11 cellular contexts compared by ENCODE assay signal in the genomic region with DNA sequence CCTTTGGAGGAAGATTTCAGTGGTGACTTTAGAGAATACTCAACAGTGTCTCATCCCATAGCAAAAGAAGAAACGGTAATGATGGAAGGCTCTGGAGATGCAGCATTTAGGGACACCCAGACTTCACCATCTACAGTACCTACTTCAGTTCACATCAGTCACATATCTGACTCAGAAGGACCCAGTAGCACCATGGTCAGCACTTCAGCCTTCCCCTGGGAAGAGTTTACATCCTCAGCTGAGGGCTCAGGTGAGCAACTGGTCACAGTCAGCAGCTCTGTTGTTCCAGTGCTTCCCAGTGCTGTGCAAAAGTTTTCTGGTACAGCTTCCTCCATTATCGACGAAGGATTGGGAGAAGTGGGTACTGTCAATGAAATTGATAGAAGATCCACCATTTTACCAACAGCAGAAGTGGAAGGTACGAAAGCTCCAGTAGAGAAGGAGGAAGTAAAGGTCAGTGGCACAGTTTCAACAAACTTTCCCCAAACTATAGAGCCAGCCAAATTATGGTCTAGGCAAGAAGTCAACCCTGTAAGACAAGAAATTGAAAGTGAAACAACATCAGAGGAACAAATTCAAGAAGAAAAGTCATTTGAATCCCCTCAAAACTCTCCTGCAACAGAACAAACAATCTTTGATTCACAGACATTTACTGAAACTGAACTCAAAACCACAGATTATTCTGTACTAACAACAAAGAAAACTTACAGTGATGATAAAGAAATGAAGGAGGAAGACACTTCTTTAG.
A peak's percentile ranks its signal among the peaks of the same experiment; 100 is the strongest.
DNase-seq lines count a peak whose midpoint lies in the region; ATAC-seq and TF ChIP-seq lines count a peak whose summit lies in the region.
"Had no signal": no experiment of that assay in that cellular context is flagged by ENCODE, and none has a peak within 500 bp of the region (broad histone marks: within the 10 kb centered on the region; RNA-seq: fewer than 3 reads in every experiment).

No MANE protein-coding gene starts in this region.

- H3K4me3 Mint-ChIP-seq in CD14-positive monocyte: peak overlapping the region in 1 of 2 donors; percentile 58
- H3K4me3 Mint-ChIP-seq: natural killer cell had no signal

- no peak overlapping the region for H3K4me3 ChIP-seq in dorsolateral prefrontal cortex

- no peak for DNase-seq in CD14-positive monocyte (ENCODE audit: low spot score)
- peak; percentile 60 for DNase-seq in NOMO-1 treated with DMSO at 0.1 percent for 48 hours (lab: John Stamatoyannopoulos, UW; ENCODE audit: unreplicated experiment)
- no peak for DNase-seq in OCI-M2 (lab: John Stamatoyannopoulos, UW; ENCODE audit: unreplicated experiment)
- no peak for DNase-seq in dorsolateral prefrontal cortex
- DNase-seq in hepatic stellate cell (ENCODE audit: low spot score): no peak
- DNase-seq in NCI-H526 (lab: John Stamatoyannopoulos, UW): no peak
- DNase-seq: glutamatergic neuron, natural killer cell had no signal

- intact Hi-C loops in CD14-positive monocyte (cut with micrococcal nuclease): no loop called here
- intact Hi-C loops in dorsolateral prefrontal cortex (cut with DNase I): no loop called here

- peaks cover 82 to 90% of the 10 kb centered on the region in 2 donors for H3K36me3 Mint-ChIP-seq in CD14-positive monocyte
- H3K36me3 Mint-ChIP-seq: natural killer cell had no signal

- H3K27ac ChIP-seq in dorsolateral prefrontal cortex: no peak overlapping the region
- H3K27ac ChIP-seq: C4-2B had no signal

- H3K9me3 Mint-ChIP-seq in CD14-positive monocyte: peaks cover 0 to 14% (median 7%) of the 10 kb centered on the region in 7 donors

- H3K4me1 Mint-ChIP-seq in CD14-positive monocyte: peaks cover 24% of the 10 kb centered on the region

- H3K27me3 Mint-ChIP-seq in CD14-positive monocyte (ENCODE audit: low read depth in 3 of 3): no peaks in the 10 kb centered on the region

- ATAC-seq in GM19328 (IDR thresholded peaks at IDR 0.05; ENCODE audit: unreplicated experiment) (peak; percentile 70), HG02885 (IDR thresholded peaks at IDR 0.05; ENCODE audit: poor library complexity, unreplicated experiment) (peak; percentile 87)
- ATAC-seq: natural killer cell had no signal

- H3K27me3 ChIP-seq in dorsolateral prefrontal cortex: peaks cover 0 to 4% (median 0%) of the 10 kb centered on the region in 45 donors

- peak overlapping the region in 5 of 7 donors; percentile 55 to 89 (median 67) for H3K27ac Mint-ChIP-seq in CD14-positive monocyte
- H3K27ac Mint-ChIP-seq: natural killer cell had no signal

- TF ChIP-seq CTCF in CD14-positive monocyte (IDR thresholded peaks at IDR 0.05) (no peak), dorsolateral prefrontal cortex (IDR thresholded peaks at IDR 0.05 in 54 of 56, conservative IDR thresholded peaks at IDR 0.05 in 2 of 56; ENCODE audit: low read depth in 1 of 56, partially characterized antibody in 56 of 56) (no peak)
